In genomic region chr14:84247693-84248092, GRCh38 we compare ENCODE assay signal across 35 cellular contexts.
"Had no signal": no experiment of that assay in that cellular context is flagged by ENCODE, and none has a peak within 500 bp of the region (broad histone marks: within the 10 kb centered on the region; RNA-seq: fewer than 3 reads in every experiment).

No MANE protein-coding gene starts in this region.

- DNase-seq: Karpas-422, Kasumi-1, MG63, MM.1S, MV-4-11, NCI-H1048, NCI-H1092, NCI-H1092 treated with DMSO at 0.1 percent for 48 hours, NCI-H1105, NCI-H1105 treated with DMSO at 0.1 percent for 48 hours, NCI-H1417, NCI-H1417 treated with DMSO at 0.1 percent for 48 hours, NCI-H1436, NCI-H1436 treated with DMSO at 0.1 percent for 48 hours, NCI-H146, NCI-H1694, NCI-H1694 treated with DMSO at 0.1 percent for 48 hours, NCI-H187, NCI-H1930, NCI-H2029, NCI-H2029 treated with DMSO at 0.1 percent for 48 hours, NCI-H2081, NCI-H2081 treated with DMSO at 0.1 percent for 48 hours, NCI-H2107, NCI-H2171, NCI-H2171 treated with DMSO at 0.1 percent for 48 hours, NCI-H2227 treated with DMSO at 0.1 percent for 48 hours, NCI-H226, NCI-H345, NCI-H446, NCI-H446 treated with DMSO at 0.1 percent for 48 hours, NCI-H510A, NCI-H510A treated with DMSO at 0.1 percent for 48 hours, NCI-H524, NCI-H524 treated with DMSO at 0.1 percent for 48 hours had no signal

- H3K36me3 ChIP-seq: MG63 had no signal

- H3K4me3 ChIP-seq: MG63 had no signal

- H3K27me3 ChIP-seq: MG63 had no signal

- H3K9me3 ChIP-seq: MG63 had no signal
